Comparison of ENCODE assay signal across 8 cellular contexts in genomic region chr6:36735110-36735971, GRCh38. TPM values are rescaled to one million over a fixed set of nuclear protein-coding genes. Genes with fewer than 3 reads are reported as not detected.
DNase-seq lines count a peak whose midpoint lies in the region; ATAC-seq and TF ChIP-seq lines count a peak whose summit lies in the region.

No MANE protein-coding gene starts in this region.

- H3K27me3 ChIP-seq in body of pancreas (no peaks in the 10 kb centered on the region), left lung (no peaks in the 10 kb centered on the region), suprapubic skin (no peaks in the 10 kb centered on the region)

- TF ChIP-seq EP300 in suprapubic skin (IDR thresholded peaks at IDR 0.05), result peak; percentile 62

- intact Hi-C loops in body of pancreas (cut with DNase I) (no loop called here), left lung (cut with DNase I) (no loop called here)

- WGBS in body of pancreas, 2 donors, result 36 to 40% methylated on average over 15 to 23 of the region's 23 CpGs
- 5% methylated on average over 16 of the region's 23 CpGs for WGBS in suprapubic skin

- peak overlapping the region in 3 of 4 donors; percentile 40 to 65 (median 59) for H3K27ac ChIP-seq in body of pancreas
- peak overlapping the region; percentile 84 for H3K27ac ChIP-seq in left lung
- H3K27ac ChIP-seq in suprapubic skin, result peak overlapping the region; percentile 84

- H3K9me3 ChIP-seq in body of pancreas (no peaks in the 10 kb centered on the region), left lung (no peaks in the 10 kb centered on the region), suprapubic skin (no peaks in the 10 kb centered on the region)

- DNase-seq in Daoy (ENCODE audit: low read depth), result peak; percentile 57
- peak; percentile 82 for DNase-seq in NB4 (ENCODE audit: low read depth)
- DNase-seq in body of pancreas, result peak; percentile 37 to 68 (median 64)
- peak in 1 of 2 donors; percentile 77 for DNase-seq in left lung
- DNase-seq in suprapubic skin (ENCODE audit: low spot score in 2 of 2), result peak; percentile 90 to 92

- TF ChIP-seq POLR2A in NB4 (IDR thresholded peaks at IDR 0.05; ENCODE audit: extremely low read depth, insufficient read length) (no peak), body of pancreas (IDR thresholded peaks at IDR 0.05) (no peak), suprapubic skin (IDR thresholded peaks at IDR 0.05) (no peak)

- TF ChIP-seq CTCF in NB4 (IDR thresholded peaks at IDR 0.05; ENCODE audit: low read depth, low read length), result no peak
- peak in 1 of 7 experiments; percentile 6 for TF ChIP-seq CTCF in body of pancreas (IDR thresholded peaks at IDR 0.05)
- TF ChIP-seq CTCF in left lung (IDR thresholded peaks at IDR 0.05), result no peak
- TF ChIP-seq CTCF in suprapubic skin (IDR thresholded peaks at IDR 0.05), result no peak

- H3K36me3 ChIP-seq in body of pancreas (replicated peaks in 1 of 2; ENCODE audit: insufficient read depth in 1 of 2, low read depth in 2 of 2), result no peaks in the 10 kb centered on the region
- no peaks in the 10 kb centered on the region for H3K36me3 ChIP-seq in left lung
- H3K36me3 ChIP-seq in suprapubic skin, result no peaks in the 10 kb centered on the region

- no peak overlapping the region for H3K4me3 ChIP-seq in NB4 (ENCODE audit: low read depth, low read length)
- H3K4me3 ChIP-seq in body of pancreas, result no peak overlapping the region
- no peak overlapping the region for H3K4me3 ChIP-seq in left lung
- peak overlapping the region; percentile 25 for H3K4me3 ChIP-seq in suprapubic skin

- ATAC-seq in body of pancreas (peak; percentile 79), left lung (peak; percentile 85), HG03520 (IDR thresholded peaks at IDR 0.05; ENCODE audit: unreplicated experiment) (no peak), GM19328 (IDR thresholded peaks at IDR 0.05; ENCODE audit: unreplicated experiment) (no peak), HG03571 (IDR thresholded peaks at IDR 0.05; ENCODE audit: unreplicated experiment) (no peak)

- H3K4me1 ChIP-seq in body of pancreas, result peaks cover 5% of the 10 kb centered on the region
- peaks cover 18 to 25% of the 10 kb centered on the region in 2 donors for H3K4me1 ChIP-seq in left lung
- peaks cover 20% of the 10 kb centered on the region for H3K4me1 ChIP-seq in suprapubic skin

RNA-seq across cellular contexts. Expression of gene RAB44, which starts 37.7 kb away (rescaled TPM):
- total RNA-seq in Daoy (2014; rRNA removed; shearing (Covaris generic)), result under 0.01 and 0.65 TPM in 2 replicates
- total RNA-seq in body of pancreas (under 1 TPM in 1 of 2 donors, not detected in 1; 0.26 TPM), left lung (under 1 TPM; 0.26 to 0.37 TPM), suprapubic skin (1 to 10 TPM in 1 of 4 donors, under 1 TPM in 2, not detected in 1; 0.16 to 1.1 (median 0.17) TPM)

RNA-seq across cellular contexts. Expression of gene CDKN1A, which starts 56.8 kb away (rescaled TPM):
- total RNA-seq in Daoy (2014; rRNA removed; shearing (Covaris generic)), result 38.4 and 48.8 TPM in 2 replicates
- total RNA-seq in body of pancreas (10 to 100 TPM; 75.2 to 84.3 TPM), left lung (100 to 1,000 TPM in 1 of 2 donors, 10 to 100 TPM in 1; 66.9 to 240 TPM), suprapubic skin (100 to 1,000 TPM; 138 to 315 (median 207) TPM)

Comparison
In these comparisons a context has a peak if more than half of its experiments do, and no peak if none do; other contexts are left out.
1. ATAC-seq: peak in body of pancreas (single experiment) and left lung (single experiment); none in HG03520 (single experiment), GM19328 (single experiment) and HG03571 (single experiment).
2. Peak in every context shown above with its lines, with median percentiles within 50 percentile points of each other: H3K27ac ChIP-seq.